In the genomic region with DNA sequence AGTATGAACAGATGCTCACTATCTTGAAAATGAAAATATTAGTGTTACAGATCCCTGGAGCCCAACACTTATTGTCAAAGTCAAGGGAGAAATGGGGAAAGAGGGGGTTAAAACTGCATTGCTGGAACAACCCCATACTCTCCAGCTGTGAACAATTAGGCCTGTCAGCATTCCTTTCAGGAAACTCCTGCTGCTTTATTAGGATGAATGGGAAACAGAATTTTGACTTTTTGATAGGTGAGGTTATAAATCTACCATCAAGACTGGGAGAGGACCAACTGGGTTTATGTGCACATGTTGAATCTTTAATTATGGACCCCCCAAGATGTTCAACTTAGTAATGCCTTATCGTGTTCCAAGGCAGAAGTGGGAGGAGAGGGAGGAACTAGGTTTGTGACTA, we compare ENCODE assay signal across 18 cellular contexts.
"Had no signal": no experiment of that assay in that cellular context is flagged by ENCODE, and none has a peak within 500 bp of the region (broad histone marks: within the 10 kb centered on the region; RNA-seq: fewer than 3 reads in every experiment).

No MANE protein-coding gene starts in this region.

- H3K4me3 ChIP-seq: dorsolateral prefrontal cortex, psoas muscle, right lobe of liver, smooth muscle cell, upper lobe of left lung had no signal

- DNase-seq: activated CD4-positive, alpha-beta T cell treated with anti-CD3 and anti-CD28 coated beads for 1 hour; activated CD4-positive, alpha-beta T cell treated with anti-CD3 and anti-CD28 coated beads, Interleukin-2, amount 50 U/mL, for 4 hours; activated naive CD4-positive, alpha-beta T cell treated with anti-CD3 and anti-CD28 coated beads, Interleukin-2, amount 10 ng/mL, durations not matched to agents 7 days and 5 days; dorsolateral prefrontal cortex; endodermal cell; erythroblast; foreskin fibroblast; hippocampal formation; immature natural killer cell; psoas muscle; right lobe of liver; T-cell; T1000; upper lobe of left lung had no signal

- H3K4me1 ChIP-seq: psoas muscle, right lobe of liver, upper lobe of left lung had no signal

- H3K4me2 ChIP-seq: smooth muscle cell had no signal

- H3K4me3 Mint-ChIP-seq: activated naive CD4-positive, alpha-beta T cell treated with anti-CD3 and anti-CD28 coated beads, Interleukin-2, amount 10 ng/mL, durations not matched to agents 7 days and 5 days; activated T-helper 17 cell treated with anti-CD3 and anti-CD28 coated beads, Interleukin-2, amount 50 U/mL, for 72 hours; endodermal cell; immature natural killer cell; neural crest cell; stimulated activated naive CD8-positive, alpha-beta T cell treated with anti-CD3 and anti-CD28 coated beads, Interleukin-15, Interleukin-2, amounts not matched to agents 100 ng/mL and 50 ng/mL, for 24 hours; T-cell had no signal

- H3K27me3 ChIP-seq: right lobe of liver, upper lobe of left lung had no signal

- H3K9me3 Mint-ChIP-seq: activated naive CD4-positive, alpha-beta T cell treated with anti-CD3 and anti-CD28 coated beads, Interleukin-2, amount 10 ng/mL, durations not matched to agents 7 days and 5 days; activated T-helper 17 cell treated with anti-CD3 and anti-CD28 coated beads, Interleukin-2, amount 50 U/mL, for 72 hours; endodermal cell; neural crest cell; stimulated activated naive CD8-positive, alpha-beta T cell treated with anti-CD3 and anti-CD28 coated beads, Interleukin-15, Interleukin-2, amounts not matched to agents 100 ng/mL and 50 ng/mL, for 24 hours had no signal

- H3K4me1 Mint-ChIP-seq: activated naive CD4-positive, alpha-beta T cell treated with anti-CD3 and anti-CD28 coated beads, Interleukin-2, amount 10 ng/mL, durations not matched to agents 7 days and 5 days; activated T-helper 17 cell treated with anti-CD3 and anti-CD28 coated beads, Interleukin-2, amount 50 U/mL, for 72 hours; immature natural killer cell; T-cell had no signal

- H3K27me3 Mint-ChIP-seq: activated naive CD4-positive, alpha-beta T cell treated with anti-CD3 and anti-CD28 coated beads, Interleukin-2, amount 10 ng/mL, durations not matched to agents 7 days and 5 days; stimulated activated naive CD8-positive, alpha-beta T cell treated with anti-CD3 and anti-CD28 coated beads, Interleukin-15, Interleukin-2, amounts not matched to agents 100 ng/mL and 50 ng/mL, for 24 hours had no signal

- H3K27ac Mint-ChIP-seq: activated naive CD4-positive, alpha-beta T cell treated with anti-CD3 and anti-CD28 coated beads, Interleukin-2, amount 10 ng/mL, durations not matched to agents 7 days and 5 days; activated T-helper 17 cell treated with anti-CD3 and anti-CD28 coated beads, Interleukin-2, amount 50 U/mL, for 72 hours; endodermal cell; immature natural killer cell; stimulated activated naive CD8-positive, alpha-beta T cell treated with anti-CD3 and anti-CD28 coated beads, Interleukin-15, Interleukin-2, amounts not matched to agents 100 ng/mL and 50 ng/mL, for 24 hours; T-cell had no signal

- H3K27ac ChIP-seq: dorsolateral prefrontal cortex, psoas muscle, right lobe of liver, upper lobe of left lung had no signal

- H3K36me3 ChIP-seq: right lobe of liver, upper lobe of left lung had no signal

- ATAC-seq: activated T-helper 17 cell treated with anti-CD3 and anti-CD28 coated beads, Interleukin-2, amount 50 U/mL, for 72 hours; psoas muscle; right lobe of liver; T-cell had no signal

- H3K9me3 ChIP-seq: psoas muscle, right lobe of liver, upper lobe of left lung had no signal

- H3K36me3 Mint-ChIP-seq: activated naive CD4-positive, alpha-beta T cell treated with anti-CD3 and anti-CD28 coated beads, Interleukin-2, amount 10 ng/mL, durations not matched to agents 7 days and 5 days; immature natural killer cell; T-cell had no signal
